8 cellular contexts compared by ENCODE assay signal in genomic region chr19:52601974-52602366, GRCh38. TPM values are rescaled to one million over a fixed set of nuclear protein-coding genes. Genes with fewer than 3 reads are reported as not detected.
A peak's percentile ranks its signal among the peaks of the same experiment; 100 is the strongest.
DNase-seq lines count a peak whose midpoint lies in the region; ATAC-seq, FAIRE-seq and TF ChIP-seq lines count a peak whose summit lies in the region.
"Not testable (repeated sequence)": the region's sequence is repeated elsewhere in the genome, so short reads cannot be mapped to it uniquely, and the experiment has no call there.

No MANE protein-coding gene starts in this region.

- not testable (repeated sequence) for H2BK5ac ChIP-seq in H1 (ENCODE audit: low read depth, low read length)

- H2BK120ac ChIP-seq in H1 (replicated peaks; ENCODE audit: low read depth, low read length): not testable (repeated sequence)

- not testable (repeated sequence) for H3K79me1 ChIP-seq in H1 (ENCODE audit: low read depth, low read length)

- H4K5ac ChIP-seq in H1 (ENCODE audit: insufficient read length, low read depth, low read length): not testable (repeated sequence)

- H3K4me3 Mint-ChIP-seq in activated T-helper 1 cell treated with anti-CD3 and anti-CD28 coated beads, Interleukin-12 subunit alpha, Interleukin-12 subunit beta, Interleukin-2, Interleukin-4 antibody, amounts not matched to agents 30 ng/mL and 10 ng/mL and 1 ng/mL, durations not matched to agents 14 hours and 24 hours and 36 hours: peak overlapping the region; percentile 89
- H3K4me3 Mint-ChIP-seq in natural killer cell treated with Interleukin-12 subunit alpha and Interleukin-12 subunit beta and Interleukin-15 and Interleukin-18, amount 100 ng/mL, for 72 hours: peak overlapping the region; percentile 90

- not testable (repeated sequence) for H3K27me3 ChIP-seq in HUES48 (ENCODE audit: control insufficient read depth, insufficient read depth, low read length); Peyer's patch; H1 (replicated peaks in 1 of 4; ENCODE audit: control insufficient read depth in 3 of 4, extremely low read depth in 1 of 4, insufficient read depth in 3 of 4, low read length in 3 of 4); stomach
- peaks cover 14% of the 10 kb centered on the region for H3K27me3 ChIP-seq in iPS-18a (ENCODE audit: control insufficient read depth, insufficient read depth, low read length)

- intact Hi-C loops in activated T-helper 1 cell treated with anti-CD3 and anti-CD28 coated beads, Interleukin-12 subunit alpha, Interleukin-12 subunit beta, Interleukin-2, Interleukin-4 antibody, amounts not matched to agents 30 ng/mL and 10 ng/mL and 1 ng/mL, durations not matched to agents 14 hours and 24 hours and 36 hours (cut with micrococcal nuclease): loop anchor here (1.0 to 2.0 kb wide), 9 partner anchors 32 to 463 kb away; partner anchors contain the start of genes ZNF528, ZNF600, ZNF611 and ZNF616
- intact Hi-C loops in stomach (cut with DNase I; ENCODE audit: low total_unique reads): not testable (repeated sequence)

- not testable (repeated sequence) for TF ChIP-seq CTCF in C4-2B (conservative IDR thresholded peaks at IDR 0.05)
- TF ChIP-seq CTCF in Peyer's patch (IDR thresholded peaks at IDR 0.05) (peak in 2 of 6 experiments; percentile 7 to 29), H1 (IDR thresholded peaks at IDR 0.05; ENCODE audit: control extremely low read depth in 1 of 3, insufficient read depth in 1 of 3, low read depth in 1 of 3, low read length in 3 of 3) (peak in 1 of 3 experiments; percentile 12; a peak in 1 of 4 replicates), stomach (IDR thresholded peaks at IDR 0.05) (peak in 1 of 7 experiments; percentile 17)

- 68% methylated on average over 3 of the region's 3 CpGs; no CpG with 5 or more reads in 1 of the 2 experiments for WGBS in H1 (ENCODE audit: extremely low coverage in 1 of 2, insufficient coverage in 1 of 2, insufficient read length in 1 of 2, insufficient replicate concordance in 2 of 2, low coverage in 1 of 2, low lambda C conversion rate in 2 of 2, missing lambda C conversion rate in 1 of 2), 2 experiments
- WGBS in stomach, 5 donors: 35 to 52% (median 47%) methylated on average over 3 of the region's 3 CpGs

- not testable (repeated sequence) for H4K91ac ChIP-seq in H1 (replicated peaks; ENCODE audit: insufficient read length, low read length)

- POLR2A ChIA-PET in H1 (lab: Charles Lee; ENCODE audit: partially characterized antibody): interaction anchor here (0.6 to 1.3 kb wide), 4 partner anchors 11 to 298 kb away, joined by 3 to 4 read pairs (median 3); no protein-coding TSS in a partner anchor

- not testable (repeated sequence) for H3K9me3 ChIP-seq in HUES48 (ENCODE audit: control insufficient read depth, insufficient read depth, low read length); Peyer's patch; H1 (ENCODE audit: insufficient read depth in 2 of 2, low read depth in 1 of 2, low read length in 1 of 2); iPS-18a (ENCODE audit: control insufficient read depth, low read depth, low read length)
- peaks cover 0 to 44% (median 12%) of the 10 kb centered on the region in 4 donors for H3K9me3 ChIP-seq in stomach

- H3K9ac ChIP-seq in HUES48 (ENCODE audit: low read depth, low read length); H1 (replicated peaks in 1 of 4; ENCODE audit: extremely low read depth in 1 of 4, low read depth in 3 of 4, low read length in 3 of 4): not testable (repeated sequence)
- H3K9ac ChIP-seq in iPS-18a (ENCODE audit: low read length): peak overlapping the region; percentile 47

- H3K4me1 ChIP-seq in HUES48 (ENCODE audit: control insufficient read depth, insufficient read depth, low read length); H1 (replicated peaks in 1 of 4; ENCODE audit: control insufficient read depth in 3 of 4, insufficient read depth in 4 of 4, low read length in 3 of 4): not testable (repeated sequence)
- H3K4me1 ChIP-seq in Peyer's patch (peaks cover 0 to 12% (median 0%) of the 10 kb centered on the region in 4 donors), iPS-18a (ENCODE audit: control insufficient read depth, low read depth, low read length) (peaks cover 10% of the 10 kb centered on the region), stomach (peaks cover 23 to 31% (median 25%) of the 10 kb centered on the region in 4 donors)

- not testable (repeated sequence) for FAIRE-seq in H1 (lab: Jason Lieb, UNC)

- not testable (repeated sequence) for H3K23me2 ChIP-seq in H1 (ENCODE audit: low read depth, low read length)

- peak overlapping the region; percentile 41 for H3K27ac Mint-ChIP-seq in activated T-helper 1 cell treated with anti-CD3 and anti-CD28 coated beads, Interleukin-12 subunit alpha, Interleukin-12 subunit beta, Interleukin-2, Interleukin-4 antibody, amounts not matched to agents 30 ng/mL and 10 ng/mL and 1 ng/mL, durations not matched to agents 14 hours and 24 hours and 36 hours
- H3K27ac Mint-ChIP-seq in natural killer cell treated with Interleukin-12 subunit alpha and Interleukin-12 subunit beta and Interleukin-15 and Interleukin-18, amount 100 ng/mL, for 72 hours: peak overlapping the region; percentile 18 to 57

- H3K4ac ChIP-seq in H1 (replicated peaks; ENCODE audit: insufficient read length, low read depth, low read length): not testable (repeated sequence)

- H3K36me3 Mint-ChIP-seq in activated T-helper 1 cell treated with anti-CD3 and anti-CD28 coated beads, Interleukin-12 subunit alpha, Interleukin-12 subunit beta, Interleukin-2, Interleukin-4 antibody, amounts not matched to agents 30 ng/mL and 10 ng/mL and 1 ng/mL, durations not matched to agents 14 hours and 24 hours and 36 hours (ENCODE audit: low read depth): peaks cover 50% of the 10 kb centered on the region
- H3K36me3 Mint-ChIP-seq in natural killer cell treated with Interleukin-12 subunit alpha and Interleukin-12 subunit beta and Interleukin-15 and Interleukin-18, amount 100 ng/mL, for 72 hours: peaks cover 32% of the 10 kb centered on the region

- H3K27me3 Mint-ChIP-seq in activated T-helper 1 cell treated with anti-CD3 and anti-CD28 coated beads, Interleukin-12 subunit alpha, Interleukin-12 subunit beta, Interleukin-2, Interleukin-4 antibody, amounts not matched to agents 30 ng/mL and 10 ng/mL and 1 ng/mL, durations not matched to agents 14 hours and 24 hours and 36 hours (ENCODE audit: insufficient read depth); natural killer cell treated with Interleukin-12 subunit alpha and Interleukin-12 subunit beta and Interleukin-15 and Interleukin-18, amount 100 ng/mL, for 72 hours: not testable (repeated sequence)

- peaks cover 39% of the 10 kb centered on the region for H3K9me3 Mint-ChIP-seq in activated T-helper 1 cell treated with anti-CD3 and anti-CD28 coated beads, Interleukin-12 subunit alpha, Interleukin-12 subunit beta, Interleukin-2, Interleukin-4 antibody, amounts not matched to agents 30 ng/mL and 10 ng/mL and 1 ng/mL, durations not matched to agents 14 hours and 24 hours and 36 hours
- H3K9me3 Mint-ChIP-seq in natural killer cell treated with Interleukin-12 subunit alpha and Interleukin-12 subunit beta and Interleukin-15 and Interleukin-18, amount 100 ng/mL, for 72 hours: not testable (repeated sequence)

- H3K18ac ChIP-seq in H1 (ENCODE audit: extremely low read depth, low read length): not testable (repeated sequence)

- not testable (repeated sequence) for H3K79me2 ChIP-seq in H1 (ENCODE audit: control insufficient read depth in 1 of 2, insufficient read depth in 2 of 2, low read length in 2 of 2)

- TF ChIP-seq POLR2A in Peyer's patch (IDR thresholded peaks at IDR 0.05); H1 (IDR thresholded peaks at IDR 0.05; ENCODE audit: control extremely low read depth in 1 of 2, low read depth in 2 of 2, low read length in 2 of 2); stomach (IDR thresholded peaks at IDR 0.05): not testable (repeated sequence)

- not testable (repeated sequence) for H2AK5ac ChIP-seq in H1 (ENCODE audit: low read depth, low read length)

- not testable (repeated sequence) for H4K20me1 ChIP-seq in H1 (replicated peaks in 1 of 2; ENCODE audit: control insufficient read depth in 1 of 2, insufficient read depth in 2 of 2, low read length in 2 of 2)

- DNase-seq in Peyer's patch; activated T-helper 1 cell treated with anti-CD3 and anti-CD28 coated beads, Interleukin-12 subunit alpha, Interleukin-12 subunit beta, Interleukin-2, Interleukin-4 antibody, amounts not matched to agents 30 ng/mL and 10 ng/mL and 1 ng/mL, durations not matched to agents 14 hours and 24 hours and 36 hours (ENCODE audit: low spot score); H1 (ENCODE audit: low read depth in 1 of 2, low spot score in 2 of 2); natural killer cell treated with Interleukin-12 subunit alpha and Interleukin-12 subunit beta and Interleukin-15 and Interleukin-18, amount 100 ng/mL, for 72 hours (ENCODE audit: low spot score); stomach: not testable (repeated sequence)

- H3K56ac ChIP-seq in H1 (replicated peaks; ENCODE audit: insufficient read length, low read depth, low read length): not testable (repeated sequence)

- not testable (repeated sequence) for H2BK12ac ChIP-seq in H1 (ENCODE audit: low read depth, low read length)

- ATAC-seq in natural killer cell treated with Interleukin-12 subunit alpha and Interleukin-12 subunit beta and Interleukin-15 and Interleukin-18, amount 100 ng/mL, for 72 hours: not testable (repeated sequence)

- H2AFZ ChIP-seq in H1 (ENCODE audit: low read length): not testable (repeated sequence)

- not testable (repeated sequence) for H3K36me3 ChIP-seq in HUES48 (ENCODE audit: control insufficient read depth, insufficient read depth, low read length); H1 (ENCODE audit: control insufficient read depth in 2 of 4, insufficient read depth in 4 of 4, low read length in 3 of 4); iPS-18a (ENCODE audit: control insufficient read depth, low read depth, low read length)
- H3K36me3 ChIP-seq in Peyer's patch (peaks cover 0 to 12% (median 0%) of the 10 kb centered on the region in 3 donors), stomach (peaks cover 0 to 14% (median 0%) of the 10 kb centered on the region in 4 donors)

- not testable (repeated sequence) for H3K14ac ChIP-seq in H1 (ENCODE audit: insufficient read length)

- peak overlapping the region; percentile 58 for H3K27ac ChIP-seq in C4-2B
- not testable (repeated sequence) for H3K27ac ChIP-seq in HUES48 (ENCODE audit: low read depth, low read length); H1 (ENCODE audit: low read depth, low read length); iPS-18a (ENCODE audit: low read length)
- H3K27ac ChIP-seq in Peyer's patch: peak overlapping the region; percentile 79 to 86 (median 83)
- peak overlapping the region; percentile 78 to 90 (median 85) for H3K27ac ChIP-seq in stomach

- peak in 1 of 2 experiments; percentile 7; a peak in 1 of 4 replicates for TF ChIP-seq RAD21 in H1 (IDR thresholded peaks at IDR 0.05 in 1 of 2, conservative IDR thresholded peaks at IDR 0.05 in 1 of 2; ENCODE audit: low read depth in 2 of 2, low read length in 2 of 2)

- peaks cover 12% of the 10 kb centered on the region for H3K4me1 Mint-ChIP-seq in activated T-helper 1 cell treated with anti-CD3 and anti-CD28 coated beads, Interleukin-12 subunit alpha, Interleukin-12 subunit beta, Interleukin-2, Interleukin-4 antibody, amounts not matched to agents 30 ng/mL and 10 ng/mL and 1 ng/mL, durations not matched to agents 14 hours and 24 hours and 36 hours (ENCODE audit: low read depth)
- H3K4me1 Mint-ChIP-seq in natural killer cell treated with Interleukin-12 subunit alpha and Interleukin-12 subunit beta and Interleukin-15 and Interleukin-18, amount 100 ng/mL, for 72 hours (ENCODE audit: low read depth in 2 of 2): peaks cover 19 to 23% of the 10 kb centered on the region in 2 donors

- peak overlapping the region; percentile 82 for H3K4me3 ChIP-seq in HUES48 (ENCODE audit: low read depth, low read length)
- peak overlapping the region; percentile 64 to 75 (median 68) for H3K4me3 ChIP-seq in Peyer's patch
- H3K4me3 ChIP-seq in H1 (ENCODE audit: extremely low read depth in 1 of 4, insufficient read depth in 2 of 4, low read depth in 3 of 4, low read length in 4 of 4): peak overlapping the region; percentile 65 to 91 (median 81)
- peak overlapping the region; percentile 86 for H3K4me3 ChIP-seq in iPS-18a (ENCODE audit: low read length)
- peak overlapping the region; percentile 56 to 70 (median 67) for H3K4me3 ChIP-seq in stomach

- CTCF ChIA-PET in H1 (lab: Charles Lee; ENCODE audit: partially characterized antibody): interaction anchor here (0.6 to 1.9 kb wide), 9 partner anchors 7 to 338 kb away, joined by 3 to 7 read pairs (median 3); no protein-coding TSS in a partner anchor

- TF ChIP-seq EP300 in H1 (IDR thresholded peaks at IDR 0.05; ENCODE audit: borderline replicate concordance in 1 of 2, low read depth in 2 of 2, low read length in 2 of 2); stomach (IDR thresholded peaks at IDR 0.05): not testable (repeated sequence)

- H3K23ac ChIP-seq in H1 (ENCODE audit: insufficient read length): not testable (repeated sequence)

- H3K4me2 ChIP-seq in H1 (ENCODE audit: insufficient read depth in 1 of 2, low read depth in 2 of 2, low read length in 2 of 2): peak overlapping the region; percentile 75 to 95

- H2BK15ac ChIP-seq in H1 (ENCODE audit: low read length): not testable (repeated sequence)

- H4K8ac ChIP-seq in H1 (ENCODE audit: extremely low read depth, insufficient read depth, low read length): not testable (repeated sequence)

- H2BK20ac ChIP-seq in H1 (ENCODE audit: low read length): not testable (repeated sequence)

RNA-seq across cellular contexts. Expression of gene ZNF701, which starts 31.9 kb away (rescaled TPM):
- total RNA-seq in Peyer's patch (10 to 100 TPM; 21.0 to 36.7 (median 34.7) TPM), stomach (10 to 100 TPM in 2 of 5 donors, 1 to 10 TPM in 3; 1.2 to 28.1 (median 9.0) TPM)
- total RNA-seq in activated T-helper 1 cell treated with anti-CD3 and anti-CD28 coated beads, Interleukin-12 subunit alpha, Interleukin-12 subunit beta, Interleukin-2, Interleukin-4 antibody, amounts not matched to agents 30 ng/mL and 10 ng/mL and 1 ng/mL, durations not matched to agents 14 hours and 24 hours and 36 hours: 16.0 and 18.3 TPM in 2 replicates
- 16.5 and 18.7 TPM in 2 replicates for total RNA-seq in H1 (2021; fragmentation: NEBNext Ultra II Directional; extraction: Animal tissue kit (Norgen Biotek cat#: 25700))
- polyA plus RNA-seq in H1 (2011; rRNA removed) (4.9 and 5.2 TPM in 2 replicates), stomach (1 to 10 TPM; 4.1 to 4.7 (median 4.2) TPM)
- polyA plus RNA-seq in H1 (2011; cell fraction: cytosol; rRNA removed): 6.5 TPM
- 7.0 TPM for polyA plus RNA-seq in H1 (2011; cell fraction: nucleus; rRNA removed)
- 5.2 to 10.5 TPM (median 6.4 TPM) in 4 replicates for polyA plus RNA-seq in H1 (2012, experiment 1 of 2)
- 0.68 TPM for polyA plus RNA-seq in H1 (2012, experiment 2 of 2)
- 9.3 TPM for polyA plus RNA-seq in H1 (2013, experiment 1 of 2)
- polyA plus RNA-seq in H1 (2013, experiment 2 of 2): 8.7 TPM
- 25.5 and 25.7 TPM in 2 replicates for polyA minus RNA-seq in H1 (2011; rRNA and poly(A)+ RNA removed)
- polyA minus RNA-seq in H1 (2011; cell fraction: cytosol; rRNA and poly(A)+ RNA removed): 10.3 TPM
- 23.5 TPM for polyA minus RNA-seq in H1 (2011; cell fraction: nucleus; rRNA and poly(A)+ RNA removed)
- 10 to 100 TPM; 30.7 to 33.4 TPM for total RNA-seq in natural killer cell treated with Interleukin-12 subunit alpha and Interleukin-12 subunit beta and Interleukin-15 and Interleukin-18, amount 100 ng/mL, for 72 hours

RNA-seq across cellular contexts. Expression of gene ZNF83, which starts 36.2 kb away (rescaled TPM):
- total RNA-seq in Peyer's patch (10 to 100 TPM; 26.6 to 96.6 (median 38.6) TPM), stomach (100 to 1,000 TPM in 1 of 5 donors, 10 to 100 TPM in 4; 11.0 to 115 (median 35.8) TPM)
- 23.5 and 25.8 TPM in 2 replicates for total RNA-seq in activated T-helper 1 cell treated with anti-CD3 and anti-CD28 coated beads, Interleukin-12 subunit alpha, Interleukin-12 subunit beta, Interleukin-2, Interleukin-4 antibody, amounts not matched to agents 30 ng/mL and 10 ng/mL and 1 ng/mL, durations not matched to agents 14 hours and 24 hours and 36 hours
- total RNA-seq in H1 (2021; fragmentation: NEBNext Ultra II Directional; extraction: Animal tissue kit (Norgen Biotek cat#: 25700)): 19.4 and 19.7 TPM in 2 replicates
- polyA plus RNA-seq in H1 (2011; rRNA removed) (9.8 and 13.2 TPM in 2 replicates), stomach (10 to 100 TPM; 10.3 to 36.5 (median 19.1) TPM)
- 15.5 TPM for polyA plus RNA-seq in H1 (2011; cell fraction: cytosol; rRNA removed)
- polyA plus RNA-seq in H1 (2011; cell fraction: nucleus; rRNA removed): 17.9 TPM
- polyA plus RNA-seq in H1 (2012, experiment 1 of 2): 12.7 to 20.3 TPM (median 15.5 TPM) in 4 replicates
- polyA plus RNA-seq in H1 (2012, experiment 2 of 2): 0.92 TPM
- 21.9 TPM for polyA plus RNA-seq in H1 (2013, experiment 1 of 2)
- polyA plus RNA-seq in H1 (2013, experiment 2 of 2): 18.9 TPM
- polyA minus RNA-seq in H1 (2011; rRNA and poly(A)+ RNA removed): 19.4 and 23.9 TPM in 2 replicates
- 7.3 TPM for polyA minus RNA-seq in H1 (2011; cell fraction: cytosol; rRNA and poly(A)+ RNA removed)
- polyA minus RNA-seq in H1 (2011; cell fraction: nucleus; rRNA and poly(A)+ RNA removed): 33.9 TPM
- 10 to 100 TPM; 20.2 to 25.8 TPM for total RNA-seq in natural killer cell treated with Interleukin-12 subunit alpha and Interleukin-12 subunit beta and Interleukin-15 and Interleukin-18, amount 100 ng/mL, for 72 hours
